In genomic region chr17:29251184-29251583, GRCh38 we compare ENCODE assay signal across 25 cellular contexts. TPM values are rescaled to one million over a fixed set of nuclear protein-coding genes. Genes with fewer than 3 reads are reported as not detected.
"Had no signal": no experiment of that assay in that cellular context is flagged by ENCODE, and none has a peak within 500 bp of the region (broad histone marks: within the 10 kb centered on the region; RNA-seq: fewer than 3 reads in every experiment).

No MANE protein-coding gene starts in this region.

- H3K4me3 Mint-ChIP-seq: activated naive CD4-positive, alpha-beta T cell treated with anti-CD3 and anti-CD28 coated beads, Interleukin-2, amount 50 U/mL, for 24 hours; central memory CD8-positive, alpha-beta T cell; effector memory CD8-positive, alpha-beta T cell; nephron; stimulated activated naive CD8-positive, alpha-beta T cell treated with anti-CD3 and anti-CD28 coated beads, Interleukin-15, Interleukin-2, amounts not matched to agents 100 ng/mL and 50 ng/mL, for 24 hours had no signal

- H3K9me3 ChIP-seq: breast epithelium, colonic mucosa, esophagus muscularis mucosa, gastroesophageal sphincter, tibial artery had no signal

- H3K27me3 ChIP-seq: breast epithelium, colonic mucosa, dorsolateral prefrontal cortex, esophagus muscularis mucosa, gastroesophageal sphincter, tibial artery had no signal

- H3K79me2 ChIP-seq: parathyroid adenoma had no signal

- H3K4me3 ChIP-seq: breast epithelium, colonic mucosa, dorsolateral prefrontal cortex, esophagus muscularis mucosa, gastroesophageal sphincter, tibial artery had no signal

- H2AFZ ChIP-seq: parathyroid adenoma had no signal

- H3K9me3 Mint-ChIP-seq: activated naive CD4-positive, alpha-beta T cell treated with anti-CD3 and anti-CD28 coated beads, Interleukin-2, amount 50 U/mL, for 24 hours; central memory CD8-positive, alpha-beta T cell; effector memory CD8-positive, alpha-beta T cell; nephron; stimulated activated naive CD8-positive, alpha-beta T cell treated with anti-CD3 and anti-CD28 coated beads, Interleukin-15, Interleukin-2, amounts not matched to agents 100 ng/mL and 50 ng/mL, for 24 hours had no signal

- H3K27ac Mint-ChIP-seq: activated naive CD4-positive, alpha-beta T cell treated with anti-CD3 and anti-CD28 coated beads, Interleukin-2, amount 50 U/mL, for 24 hours; nephron; stimulated activated naive CD8-positive, alpha-beta T cell treated with anti-CD3 and anti-CD28 coated beads, Interleukin-15, Interleukin-2, amounts not matched to agents 100 ng/mL and 50 ng/mL, for 24 hours had no signal

- H3K4me1 ChIP-seq: breast epithelium had no signal

- H3K27ac ChIP-seq: breast epithelium, colonic mucosa, esophagus muscularis mucosa, gastroesophageal sphincter, parathyroid adenoma, tibial artery had no signal

- H3K27me3 Mint-ChIP-seq: activated naive CD4-positive, alpha-beta T cell treated with anti-CD3 and anti-CD28 coated beads, Interleukin-2, amount 50 U/mL, for 24 hours; central memory CD8-positive, alpha-beta T cell; effector memory CD8-positive, alpha-beta T cell; stimulated activated naive CD8-positive, alpha-beta T cell treated with anti-CD3 and anti-CD28 coated beads, Interleukin-15, Interleukin-2, amounts not matched to agents 100 ng/mL and 50 ng/mL, for 24 hours had no signal

- DNase-seq: activated gamma-delta T cell treated with Interleukin-2 at 50 U/mL for 16 hours; activated T-cell treated with anti-CD3 and anti-CD28 coated beads, Interleukin-2, amount 50 U/mL, for 1 hour; aorta; colonic mucosa; dorsolateral prefrontal cortex; effector memory CD8-positive, alpha-beta T cell; head of caudate nucleus; left ventricle myocardium superior; right cardiac atrium; stimulated activated CD4-positive, alpha-beta T cell treated with anti-CD3 and anti-CD28 coated beads, Interleukin-1b, Interleukin-23, amount 100 ng/mL, for 48 hours; substantia nigra; T-helper 9 cell; tibial artery had no signal

- H3K36me3 Mint-ChIP-seq: activated naive CD4-positive, alpha-beta T cell treated with anti-CD3 and anti-CD28 coated beads, Interleukin-2, amount 50 U/mL, for 24 hours had no signal

- ATAC-seq: effector memory CD8-positive, alpha-beta T cell; gastroesophageal sphincter; left ventricle myocardium superior; right cardiac atrium had no signal

- H3K36me3 ChIP-seq: breast epithelium, colonic mucosa, tibial artery had no signal

- H3K4me1 Mint-ChIP-seq: activated naive CD4-positive, alpha-beta T cell treated with anti-CD3 and anti-CD28 coated beads, Interleukin-2, amount 50 U/mL, for 24 hours; central memory CD8-positive, alpha-beta T cell; nephron had no signal

RNA-seq across cellular contexts. Expression of gene CRYBA1, which starts 4.5 kb away (rescaled TPM):
- total RNA-seq: aorta, breast epithelium, colonic mucosa, dorsolateral prefrontal cortex, endothelial cell of umbilical vein, esophagus muscularis mucosa, gastroesophageal sphincter, left ventricle myocardium superior, pulmonary artery endothelial cell, right cardiac atrium, skeletal muscle tissue had no signal
- polyA plus RNA-seq: adipose tissue, aorta, endothelial cell of umbilical vein, right cardiac atrium had no signal
